ENCODE assay signal across 20 cellular contexts in the genomic region with DNA sequence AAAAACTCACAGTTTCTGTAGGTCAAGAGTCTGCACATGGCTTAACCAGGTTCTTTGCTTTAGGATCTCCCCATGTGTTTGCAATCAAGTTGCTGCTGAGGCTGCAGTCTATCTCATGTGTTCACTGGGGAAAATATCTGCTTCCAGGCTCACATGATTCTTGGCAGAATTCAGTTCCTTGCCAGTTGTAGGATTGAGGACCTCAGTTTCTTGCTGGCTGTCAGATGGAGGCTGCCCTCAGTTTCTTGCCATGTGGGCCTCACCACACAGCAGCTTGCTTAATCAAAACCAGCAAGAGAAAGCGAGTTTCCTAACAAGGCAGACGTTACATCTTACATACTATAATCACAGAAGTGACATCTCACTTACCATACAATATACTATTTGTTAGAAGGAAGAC.
"Had no signal": no experiment of that assay in that cellular context is flagged by ENCODE, and none has a peak within 500 bp of the region (broad histone marks: within the 10 kb centered on the region; RNA-seq: fewer than 3 reads in every experiment).

No MANE protein-coding gene starts in this region.

- H3K36me3 ChIP-seq: gastrocnemius medialis, left lung, WERI-Rb-1 had no signal

- H3K27ac Mint-ChIP-seq: activated CD4-positive, alpha-beta memory T cell treated with anti-CD3 and anti-CD28 coated beads, Interleukin-2, amount 10 ng/mL, durations not matched to agents 7 days and 5 days; activated CD4-positive, alpha-beta T cell treated with anti-CD3 and anti-CD28 coated beads for 36 hours; activated naive CD4-positive, alpha-beta T cell treated with anti-CD3 and anti-CD28 coated beads, Interleukin-2, amount 50 U/mL, for 24 hours; activated T-helper 17 cell treated with anti-CD3 and anti-CD28 coated beads, Interleukin-2, amount 50 U/mL, for 72 hours; dendritic cell treated with granulocyte-macrophage colony-stimulating factor and Interleukin-4, amounts not matched to agents 40 ng/mL and 50 ng/mL, for 4 days; endodermal cell; memory B cell; natural killer cell treated with Interleukin-12 subunit alpha and Interleukin-12 subunit beta and Interleukin-15 and Interleukin-18, amount 100 ng/mL, for 72 hours; progenitor cell of endocrine pancreas had no signal

- H3K9me3 ChIP-seq: body of pancreas, gastrocnemius medialis, left lung had no signal

- H3K27me3 ChIP-seq: body of pancreas, gastrocnemius medialis, left lung had no signal

- H3K27me3 Mint-ChIP-seq: activated CD4-positive, alpha-beta memory T cell treated with anti-CD3 and anti-CD28 coated beads, Interleukin-2, amount 10 ng/mL, durations not matched to agents 7 days and 5 days; activated CD4-positive, alpha-beta T cell treated with anti-CD3 and anti-CD28 coated beads for 36 hours; activated naive CD4-positive, alpha-beta T cell treated with anti-CD3 and anti-CD28 coated beads, Interleukin-2, amount 50 U/mL, for 24 hours; activated T-helper 17 cell treated with anti-CD3 and anti-CD28 coated beads, Interleukin-2, amount 50 U/mL, for 72 hours; dendritic cell treated with granulocyte-macrophage colony-stimulating factor and Interleukin-4, amounts not matched to agents 40 ng/mL and 50 ng/mL, for 4 days; memory B cell; natural killer cell treated with Interleukin-12 subunit alpha and Interleukin-12 subunit beta and Interleukin-15 and Interleukin-18, amount 100 ng/mL, for 72 hours; progenitor cell of endocrine pancreas had no signal

- H3K4me2 ChIP-seq: smooth muscle cell had no signal

- H3K4me3 ChIP-seq: body of pancreas, gastrocnemius medialis, left lung, smooth muscle cell had no signal

- H3K36me3 Mint-ChIP-seq: memory B cell; natural killer cell treated with Interleukin-12 subunit alpha and Interleukin-12 subunit beta and Interleukin-15 and Interleukin-18, amount 100 ng/mL, for 72 hours had no signal

- H3K27ac ChIP-seq: gastrocnemius medialis, left lung, WERI-Rb-1 had no signal

- H3K4me3 Mint-ChIP-seq: activated CD4-positive, alpha-beta memory T cell treated with anti-CD3 and anti-CD28 coated beads, Interleukin-2, amount 10 ng/mL, durations not matched to agents 7 days and 5 days; activated CD4-positive, alpha-beta T cell treated with anti-CD3 and anti-CD28 coated beads for 36 hours; activated naive CD4-positive, alpha-beta T cell treated with anti-CD3 and anti-CD28 coated beads, Interleukin-2, amount 50 U/mL, for 24 hours; activated T-helper 17 cell treated with anti-CD3 and anti-CD28 coated beads, Interleukin-2, amount 50 U/mL, for 72 hours; dendritic cell treated with granulocyte-macrophage colony-stimulating factor and Interleukin-4, amounts not matched to agents 40 ng/mL and 50 ng/mL, for 4 days; endodermal cell; memory B cell; natural killer cell treated with Interleukin-12 subunit alpha and Interleukin-12 subunit beta and Interleukin-15 and Interleukin-18, amount 100 ng/mL, for 72 hours had no signal

- H3K9me3 Mint-ChIP-seq: activated CD4-positive, alpha-beta memory T cell treated with anti-CD3 and anti-CD28 coated beads, Interleukin-2, amount 10 ng/mL, durations not matched to agents 7 days and 5 days; activated naive CD4-positive, alpha-beta T cell treated with anti-CD3 and anti-CD28 coated beads, Interleukin-2, amount 50 U/mL, for 24 hours; activated T-helper 17 cell treated with anti-CD3 and anti-CD28 coated beads, Interleukin-2, amount 50 U/mL, for 72 hours; dendritic cell treated with granulocyte-macrophage colony-stimulating factor and Interleukin-4, amounts not matched to agents 40 ng/mL and 50 ng/mL, for 4 days; endodermal cell; memory B cell; natural killer cell treated with Interleukin-12 subunit alpha and Interleukin-12 subunit beta and Interleukin-15 and Interleukin-18, amount 100 ng/mL, for 72 hours had no signal

- ATAC-seq: activated CD4-positive, alpha-beta T cell treated with anti-CD3 and anti-CD28 coated beads for 36 hours; gastrocnemius medialis; left lung had no signal

- H3K4me1 ChIP-seq: gastrocnemius medialis had no signal

- DNase-seq: activated CD4-positive, alpha-beta memory T cell treated with anti-CD3 and anti-CD28 coated beads, Interleukin-2, amount 10 ng/mL, durations not matched to agents 7 days and 5 days; activated CD4-positive, alpha-beta T cell treated with anti-CD3 and anti-CD28 coated beads for 36 hours; amniotic stem cell; body of pancreas; endodermal cell; gastrocnemius medialis; islet precursor cell; left lung; nucleus accumbens; right cardiac atrium; T-helper 1 cell; trophoblast cell; WERI-Rb-1 had no signal
